Comparison of ENCODE assay signal across 31 cellular contexts in genomic region chr4:115294717-115295116, GRCh38.
"Had no signal": no experiment of that assay in that cellular context is flagged by ENCODE, and none has a peak within 500 bp of the region (broad histone marks: within the 10 kb centered on the region; RNA-seq: fewer than 3 reads in every experiment).

No MANE protein-coding gene starts in this region.

- H3K4me3 ChIP-seq: ascending aorta, breast epithelium, cardiac muscle cell, coronary artery, dorsolateral prefrontal cortex, esophagus muscularis mucosa, gastroesophageal sphincter had no signal

- H3K9me3 ChIP-seq: ascending aorta, breast epithelium, esophagus muscularis mucosa, gastroesophageal sphincter had no signal

- H3K27ac ChIP-seq: ascending aorta, breast epithelium, cardiac muscle cell, coronary artery, dorsolateral prefrontal cortex, esophagus muscularis mucosa, foreskin keratinocyte, gastroesophageal sphincter, VCaP had no signal

- H3K27me3 ChIP-seq: ascending aorta, breast epithelium, cardiac muscle cell, esophagus muscularis mucosa, foreskin keratinocyte, gastroesophageal sphincter had no signal

- H3K4me1 ChIP-seq: ascending aorta, breast epithelium, esophagus muscularis mucosa, foreskin keratinocyte, gastroesophageal sphincter had no signal

- H3K36me3 ChIP-seq: ascending aorta, breast epithelium, cardiac muscle cell, esophagus muscularis mucosa, gastroesophageal sphincter had no signal

- DNase-seq: activated CD4-positive, alpha-beta memory T cell treated with anti-CD3 and anti-CD28 coated beads, Interleukin-2, amount 10 ng/mL, durations not matched to agents 7 days and 5 days; activated CD4-positive, alpha-beta T cell treated with anti-CD3 and anti-CD28 coated beads for 1 hour; activated CD4-positive, alpha-beta T cell treated with anti-CD3 and anti-CD28 coated beads for 4 hours; activated CD4-positive, alpha-beta T cell treated with anti-CD3 and anti-CD28 coated beads, Interleukin-2, amount 10 ng/mL, durations not matched to agents 7 days and 5 days; activated CD4-positive, alpha-beta T cell treated with anti-CD3 and anti-CD28 coated beads, Interleukin-2, amount 50 U/mL, for 4 hours; activated CD8-positive, alpha-beta memory T cell treated with anti-CD3 and anti-CD28 coated beads, Interleukin-2, amount 50 U/mL, for 48 hours; activated gamma-delta T cell; activated naive CD4-positive, alpha-beta T cell; activated naive CD4-positive, alpha-beta T cell treated with anti-CD3 and anti-CD28 coated beads, Interleukin-2, amount 10 ng/mL, durations not matched to agents 7 days and 5 days; activated naive CD8-positive, alpha-beta T cell treated with anti-CD3 and anti-CD28 coated beads, Interleukin-2, amount 10 ng/mL, durations not matched to agents 7 days and 5 days; activated T-cell treated with anti-CD3 and anti-CD28 coated beads for 4 hours; activated T-cell treated with anti-CD3 and anti-CD28 coated beads, Interleukin-2, amount 50 U/mL, for 24 hours; activated T-cell treated with anti-CD3 and anti-CD28 coated beads, Interleukin-2, amount 50 U/mL, for 72 hours; central memory CD4-positive, alpha-beta T cell; cerebellar nuclear complex; dorsolateral prefrontal cortex; effector memory CD4-positive, alpha-beta T cell; endodermal cell; erythroblast; foreskin keratinocyte; head of caudate nucleus; T-helper 2 cell had no signal

- ATAC-seq: activated naive CD4-positive, alpha-beta T cell treated with anti-CD3 and anti-CD28 coated beads, Interleukin-2, amount 50 U/mL, for 72 hours; activated T-cell treated with anti-CD3 and anti-CD28 coated beads, Interleukin-2, amount 50 U/mL, for 72 hours; foreskin keratinocyte; gastroesophageal sphincter; WTC11 had no signal
